Comparison of ENCODE assay signal across 8 cellular contexts in genomic region chr6:133951227-133951626, GRCh38. TPM values are rescaled to one million over a fixed set of nuclear protein-coding genes. Genes with fewer than 3 reads are reported as not detected.
DNase-seq lines count a peak whose midpoint lies in the region; ATAC-seq and TF ChIP-seq lines count a peak whose summit lies in the region.

No MANE protein-coding gene starts in this region.

- H3K4me3 Mint-ChIP-seq in natural killer cell, result peak overlapping the region; percentile 94

- peak overlapping the region; percentile 85 for H3K4me3 ChIP-seq in AG10803 (ENCODE audit: low read length)
- H3K4me3 ChIP-seq in LNCaP clone FGC (ENCODE audit: low read depth, low read length), result peak overlapping the region; percentile 83

- no peaks in the 10 kb centered on the region for H3K36me3 Mint-ChIP-seq in natural killer cell

- peaks cover 36 to 42% of the 10 kb centered on the region in 2 donors for H3K4me1 Mint-ChIP-seq in natural killer cell

- intact Hi-C loops in natural killer cell (cut with micrococcal nuclease), result loop anchor here (5.0 to 10.0 kb wide), 2 partner anchors 1139 to 1544 kb away; partner anchors contain the start of genes AHI1 and RPS12

- H3K9me3 Mint-ChIP-seq in natural killer cell, result no peaks in the 10 kb centered on the region

- no peak for TF ChIP-seq CTCF in AG10803 (conservative IDR thresholded peaks at IDR 0.05; ENCODE audit: low read length)
- TF ChIP-seq CTCF in LNCaP clone FGC (IDR thresholded peaks at IDR 0.05; ENCODE audit: control insufficient read depth, extremely low read depth, insufficient read depth), result no peak
- no peak for TF ChIP-seq CTCF in natural killer cell (IDR thresholded peaks at IDR 0.05)

- DNase-seq in AG10803 (ENCODE audit: low read depth) (no peak), LNCaP clone FGC (ENCODE audit: low read depth) (no peak), natural killer cell (no peak), cortex of kidney (lab: John Stamatoyannopoulos, UW) (no peak), SHP77 treated with DMSO at 0.1 percent for 48 hours (lab: John Stamatoyannopoulos, UW) (no peak)

- peaks cover 0 to 1% of the 10 kb centered on the region in 2 donors for H3K27me3 Mint-ChIP-seq in natural killer cell (ENCODE audit: low read depth in 2 of 2)

- H3K27ac ChIP-seq in cingulate gyrus (ENCODE audit: low read depth, low read length), result peak overlapping the region; percentile 94

- H3K27ac Mint-ChIP-seq in natural killer cell, result peak overlapping the region; percentile 94 to 95

- no peak for ATAC-seq in natural killer cell
- no peak for ATAC-seq in GM19035 (IDR thresholded peaks at IDR 0.05; ENCODE audit: unreplicated experiment)
- ATAC-seq in GM21367 (IDR thresholded peaks at IDR 0.05; ENCODE audit: unreplicated experiment), result no peak

RNA-seq across cellular contexts. Expression of gene TBPL1, which starts 1.8 kb away (rescaled TPM):
- total RNA-seq in natural killer cell, result 10 to 100 TPM; 54.8 to 71.0 (median 59.9) TPM
